Comparison of ENCODE assay signal across 12 cellular contexts in the genomic region with DNA sequence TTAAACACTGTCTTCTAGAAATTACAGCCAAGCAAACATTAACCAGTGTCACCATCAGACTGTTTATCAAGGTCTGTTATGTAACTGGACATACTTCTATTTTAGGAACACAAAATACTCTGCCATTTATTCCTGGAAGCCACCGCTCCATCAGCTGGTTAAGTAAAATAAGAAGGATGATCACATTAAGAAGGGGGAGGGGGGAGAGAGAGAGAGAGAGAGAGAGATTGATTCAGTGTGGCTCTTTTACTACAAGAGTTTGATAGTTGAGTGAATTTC. TPM values are rescaled to one million over a fixed set of nuclear protein-coding genes. Genes with fewer than 3 reads are reported as not detected.
A peak's percentile ranks its signal among the peaks of the same experiment; 100 is the strongest.
DNase-seq lines count a peak whose midpoint lies in the region; ATAC-seq and TF ChIP-seq lines count a peak whose summit lies in the region.
"Had no signal": no experiment of that assay in that cellular context is flagged by ENCODE, and none has a peak within 500 bp of the region (broad histone marks: within the 10 kb centered on the region; RNA-seq: fewer than 3 reads in every experiment).

No MANE protein-coding gene starts in this region.

- H3K9me3 ChIP-seq in uterus (no peaks in the 10 kb centered on the region), HAP-1 (no peaks in the 10 kb centered on the region)
- H3K9me3 ChIP-seq: SJCRH30 had no signal

- TF ChIP-seq POLR2A in uterus (IDR thresholded peaks at IDR 0.05), result no peak

- H3K27ac ChIP-seq in uterus, result peak overlapping the region; percentile 50 to 83
- H3K27ac ChIP-seq: SJCRH30 had no signal

- peak overlapping the region; percentile 30 for H3K27ac Mint-ChIP-seq in activated naive CD4-positive, alpha-beta T cell treated with anti-CD3 and anti-CD28 coated beads, Interleukin-2, amount 50 U/mL, for 24 hours
- H3K27ac Mint-ChIP-seq in effector memory CD8-positive, alpha-beta T cell, result peak overlapping the region; percentile 67 to 90
- peak overlapping the region; percentile 90 to 97 for H3K27ac Mint-ChIP-seq in natural killer cell treated with Interleukin-12 subunit alpha and Interleukin-12 subunit beta and Interleukin-15 and Interleukin-18, amount 100 ng/mL, for 72 hours

- no peak overlapping the region for H3K4me3 Mint-ChIP-seq in activated naive CD4-positive, alpha-beta T cell treated with anti-CD3 and anti-CD28 coated beads, Interleukin-2, amount 50 U/mL, for 24 hours
- peak overlapping the region; percentile 54 to 70 for H3K4me3 Mint-ChIP-seq in effector memory CD8-positive, alpha-beta T cell
- peak overlapping the region; percentile 73 for H3K4me3 Mint-ChIP-seq in natural killer cell treated with Interleukin-12 subunit alpha and Interleukin-12 subunit beta and Interleukin-15 and Interleukin-18, amount 100 ng/mL, for 72 hours

- no peaks in the 10 kb centered on the region for H3K27me3 Mint-ChIP-seq in activated naive CD4-positive, alpha-beta T cell treated with anti-CD3 and anti-CD28 coated beads, Interleukin-2, amount 50 U/mL, for 24 hours
- no peaks in the 10 kb centered on the region for H3K27me3 Mint-ChIP-seq in effector memory CD8-positive, alpha-beta T cell
- H3K27me3 Mint-ChIP-seq in natural killer cell treated with Interleukin-12 subunit alpha and Interleukin-12 subunit beta and Interleukin-15 and Interleukin-18, amount 100 ng/mL, for 72 hours, result no peaks in the 10 kb centered on the region

- no peaks in the 10 kb centered on the region for H3K27me3 ChIP-seq in uterus
- H3K27me3 ChIP-seq in HAP-1 (ENCODE audit: low read depth), result no peaks in the 10 kb centered on the region
- H3K27me3 ChIP-seq: SJCRH30 had no signal

- TF ChIP-seq CTCF in uterus (IDR thresholded peaks at IDR 0.05), result no peak

- peaks cover 77% of the 10 kb centered on the region for H3K4me1 Mint-ChIP-seq in activated naive CD4-positive, alpha-beta T cell treated with anti-CD3 and anti-CD28 coated beads, Interleukin-2, amount 50 U/mL, for 24 hours
- peaks cover 64 to 76% of the 10 kb centered on the region in 2 donors for H3K4me1 Mint-ChIP-seq in effector memory CD8-positive, alpha-beta T cell (ENCODE audit: low read depth in 2 of 2)
- peaks cover 75 to 81% of the 10 kb centered on the region in 2 donors for H3K4me1 Mint-ChIP-seq in natural killer cell treated with Interleukin-12 subunit alpha and Interleukin-12 subunit beta and Interleukin-15 and Interleukin-18, amount 100 ng/mL, for 72 hours (ENCODE audit: low read depth in 2 of 2)

- H3K4me1 ChIP-seq in uterus, result peaks cover 0 to 4% of the 10 kb centered on the region in 2 donors
- H3K4me1 ChIP-seq in HAP-1, result peaks cover 17% of the 10 kb centered on the region
- H3K4me1 ChIP-seq: SJCRH30 had no signal

- H3K36me3 ChIP-seq in uterus, result no peaks in the 10 kb centered on the region
- H3K36me3 ChIP-seq in HAP-1 (replicated peaks), result no peaks in the 10 kb centered on the region
- H3K36me3 ChIP-seq: SJCRH30 had no signal

- no peaks in the 10 kb centered on the region for H3K9me3 Mint-ChIP-seq in activated naive CD4-positive, alpha-beta T cell treated with anti-CD3 and anti-CD28 coated beads, Interleukin-2, amount 50 U/mL, for 24 hours
- H3K9me3 Mint-ChIP-seq in effector memory CD8-positive, alpha-beta T cell, result no peaks in the 10 kb centered on the region
- H3K9me3 Mint-ChIP-seq in natural killer cell treated with Interleukin-12 subunit alpha and Interleukin-12 subunit beta and Interleukin-15 and Interleukin-18, amount 100 ng/mL, for 72 hours, result no peaks in the 10 kb centered on the region

- H3K4me3 ChIP-seq in uterus, result no peak overlapping the region
- no peak overlapping the region for H3K4me3 ChIP-seq in HAP-1
- H3K4me3 ChIP-seq: SJCRH30 had no signal

- DNase-seq in activated naive CD4-positive, alpha-beta T cell treated with anti-CD3 and anti-CD28 coated beads, Interleukin-2, amount 50 U/mL, for 16 hours, result no peak
- no peak for DNase-seq in effector memory CD8-positive, alpha-beta T cell
- no peak for DNase-seq in natural killer cell treated with Interleukin-12 subunit alpha and Interleukin-12 subunit beta and Interleukin-15 and Interleukin-18, amount 100 ng/mL, for 72 hours (ENCODE audit: low spot score)
- DNase-seq in uterus (no peak), SKM-1 (lab: John Stamatoyannopoulos, UW; ENCODE audit: unreplicated experiment) (no peak), T-helper 1 cell (no peak), HAP-1 (ENCODE audit: low spot score in 2 of 2) (no peak)
- DNase-seq: mammary epithelial cell; NCI-H2081 treated with DMSO at 0.1 percent for 48 hours; SJCRH30; stimulated activated naive CD4-positive, alpha-beta T cell treated with Interleukin-2 at 50 U/mL for 16 hours had no signal

- in situ Hi-C loops in HAP-1 (cut with MboI; ENCODE audit: low sequenced_read_pairs), result no loop called here

- ATAC-seq in effector memory CD8-positive, alpha-beta T cell (replicated peaks), result no peak
- no peak for ATAC-seq in natural killer cell treated with Interleukin-12 subunit alpha and Interleukin-12 subunit beta and Interleukin-15 and Interleukin-18, amount 100 ng/mL, for 72 hours

- intact Hi-C loops in uterus (cut with DNase I; ENCODE audit: low total_unique reads), result no loop called here

- H3K36me3 Mint-ChIP-seq in activated naive CD4-positive, alpha-beta T cell treated with anti-CD3 and anti-CD28 coated beads, Interleukin-2, amount 50 U/mL, for 24 hours, result peaks cover 17% of the 10 kb centered on the region
- peaks cover 33% of the 10 kb centered on the region for H3K36me3 Mint-ChIP-seq in effector memory CD8-positive, alpha-beta T cell (ENCODE audit: insufficient read depth)
- peaks cover 6% of the 10 kb centered on the region for H3K36me3 Mint-ChIP-seq in natural killer cell treated with Interleukin-12 subunit alpha and Interleukin-12 subunit beta and Interleukin-15 and Interleukin-18, amount 100 ng/mL, for 72 hours

RNA-seq across cellular contexts. Expression of a gene that starts 47.9 kb away (rescaled TPM):
- 10 to 100 TPM; 62.5 to 77.6 TPM for total RNA-seq in natural killer cell treated with Interleukin-12 subunit alpha and Interleukin-12 subunit beta and Interleukin-15 and Interleukin-18, amount 100 ng/mL, for 72 hours
- total RNA-seq in uterus, result 10 to 100 TPM; 12.1 to 52.2 (median 19.8) TPM

Comparison
In these comparisons a context has a peak if more than half of its experiments do, and no peak if none do; other contexts are left out.
1. H3K27ac Mint-ChIP-seq: peak in every context shown above with its lines; median percentile 94 in natural killer cell treated with Interleukin-12 subunit alpha and Interleukin-12 subunit beta and Interleukin-15 and Interleukin-18, amount 100 ng/mL, for 72 hours; 78 in effector memory CD8-positive, alpha-beta T cell; 30 in activated naive CD4-positive, alpha-beta T cell treated with anti-CD3 and anti-CD28 coated beads, Interleukin-2, amount 50 U/mL, for 24 hours.